Comparison of ENCODE assay signal across 9 cellular contexts in the genomic region with DNA sequence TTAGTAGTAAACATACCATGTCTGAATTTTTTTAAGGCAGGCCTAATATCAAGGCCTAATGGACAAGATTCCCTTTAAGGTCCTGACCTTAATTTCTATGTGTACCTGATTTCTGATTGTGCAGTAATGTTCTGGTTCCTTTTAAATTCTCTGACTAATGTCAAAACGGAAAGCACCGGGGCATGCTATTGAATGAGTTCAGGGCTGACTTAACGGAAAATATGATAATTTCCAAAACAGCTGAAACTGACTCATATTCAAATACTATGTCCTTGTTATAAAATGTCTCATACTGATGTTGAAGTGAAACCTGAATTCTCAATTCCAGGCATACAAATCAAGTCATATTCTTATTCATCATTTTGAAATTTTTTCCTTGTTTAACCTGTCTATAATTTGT. TPM values are rescaled to one million over a fixed set of nuclear protein-coding genes. Genes with fewer than 3 reads are reported as not detected.
DNase-seq lines count a peak whose midpoint lies in the region; ATAC-seq and TF ChIP-seq lines count a peak whose summit lies in the region.
"Had no signal": no experiment of that assay in that cellular context is flagged by ENCODE, and none has a peak within 500 bp of the region (broad histone marks: within the 10 kb centered on the region; RNA-seq: fewer than 3 reads in every experiment).

No MANE protein-coding gene starts in this region.

- peaks cover 24% of the 10 kb centered on the region for H3K36me3 Mint-ChIP-seq in natural killer cell treated with Interleukin-12 subunit alpha and Interleukin-12 subunit beta and Interleukin-15 and Interleukin-18, amount 100 ng/mL, for 72 hours
- peaks cover 8% of the 10 kb centered on the region for H3K36me3 Mint-ChIP-seq in natural killer cell
- peaks cover 28% of the 10 kb centered on the region for H3K36me3 Mint-ChIP-seq in activated CD4-positive, alpha-beta T cell treated with anti-CD3 and anti-CD28 coated beads, Interleukin-2, amount 10 ng/mL, durations not matched to agents 7 days and 5 days (ENCODE audit: low read depth)
- H3K36me3 Mint-ChIP-seq in stimulated activated memory B cell treated with anti-CD40 and anti-IgM and Interleukin-4, amounts not matched to agents 10 μg/mL and 1 μg/mL and 100 μg/mL, for 72 hours = peaks cover 19% of the 10 kb centered on the region

- no peak for TF ChIP-seq CTCF in natural killer cell (IDR thresholded peaks at IDR 0.05)

- intact Hi-C loops in natural killer cell (cut with micrococcal nuclease) = no loop called here

- DNase-seq in natural killer cell treated with Interleukin-12 subunit alpha and Interleukin-12 subunit beta and Interleukin-15 and Interleukin-18, amount 100 ng/mL, for 72 hours (ENCODE audit: low spot score) = no peak
- DNase-seq in natural killer cell = no peak
- DNase-seq in activated CD4-positive, alpha-beta T cell treated with anti-CD3 and anti-CD28 coated beads, Interleukin-2, amount 10 ng/mL, durations not matched to agents 7 days and 5 days = peak; percentile 7
- no peak for DNase-seq in T1000 (lab: John Stamatoyannopoulos, UW)
- DNase-seq in NCI-H2171 (lab: John Stamatoyannopoulos, UW) = no peak
- DNase-seq in MG63 = no peak
- DNase-seq: gastrocnemius medialis had no signal

- H3K4me1 Mint-ChIP-seq in natural killer cell treated with Interleukin-12 subunit alpha and Interleukin-12 subunit beta and Interleukin-15 and Interleukin-18, amount 100 ng/mL, for 72 hours (ENCODE audit: low read depth in 2 of 2) = peaks cover 0 to 14% of the 10 kb centered on the region in 2 donors
- H3K4me1 Mint-ChIP-seq in natural killer cell = peaks cover 0 to 18% of the 10 kb centered on the region in 2 donors
- H3K4me1 Mint-ChIP-seq in activated CD4-positive, alpha-beta T cell treated with anti-CD3 and anti-CD28 coated beads, Interleukin-2, amount 10 ng/mL, durations not matched to agents 7 days and 5 days = no peaks in the 10 kb centered on the region
- no peaks in the 10 kb centered on the region for H3K4me1 Mint-ChIP-seq in stimulated activated memory B cell treated with anti-CD40 and anti-IgM and Interleukin-4, amounts not matched to agents 10 μg/mL and 1 μg/mL and 100 μg/mL, for 72 hours

- H3K9me3 Mint-ChIP-seq in natural killer cell treated with Interleukin-12 subunit alpha and Interleukin-12 subunit beta and Interleukin-15 and Interleukin-18, amount 100 ng/mL, for 72 hours = peaks cover 4% of the 10 kb centered on the region
- peaks cover 3 to 6% of the 10 kb centered on the region in 2 donors for H3K9me3 Mint-ChIP-seq in natural killer cell
- peaks cover 20% of the 10 kb centered on the region for H3K9me3 Mint-ChIP-seq in activated CD4-positive, alpha-beta T cell treated with anti-CD3 and anti-CD28 coated beads, Interleukin-2, amount 10 ng/mL, durations not matched to agents 7 days and 5 days
- peaks cover 7% of the 10 kb centered on the region for H3K9me3 Mint-ChIP-seq in stimulated activated memory B cell treated with anti-CD40 and anti-IgM and Interleukin-4, amounts not matched to agents 10 μg/mL and 1 μg/mL and 100 μg/mL, for 72 hours

- POLR2A ChIA-PET in activated CD4-positive, alpha-beta T cell treated with anti-CD3 and anti-CD28 coated beads, Interleukin-2, amount 10 ng/mL, durations not matched to agents 7 days and 5 days (lab: Charles Lee) = no interaction called here

- CTCF ChIA-PET in activated CD4-positive, alpha-beta T cell treated with anti-CD3 and anti-CD28 coated beads, Interleukin-2, amount 10 ng/mL, durations not matched to agents 7 days and 5 days (lab: Charles Lee) = no interaction called here

- H3K27ac Mint-ChIP-seq in natural killer cell treated with Interleukin-12 subunit alpha and Interleukin-12 subunit beta and Interleukin-15 and Interleukin-18, amount 100 ng/mL, for 72 hours = peak overlapping the region in 1 of 2 donors; percentile 75
- H3K27ac Mint-ChIP-seq in natural killer cell = no peak overlapping the region
- H3K27ac Mint-ChIP-seq in activated CD4-positive, alpha-beta T cell treated with anti-CD3 and anti-CD28 coated beads, Interleukin-2, amount 10 ng/mL, durations not matched to agents 7 days and 5 days = no peak overlapping the region
- no peak overlapping the region for H3K27ac Mint-ChIP-seq in stimulated activated memory B cell treated with anti-CD40 and anti-IgM and Interleukin-4, amounts not matched to agents 10 μg/mL and 1 μg/mL and 100 μg/mL, for 72 hours

- H3K27me3 Mint-ChIP-seq in natural killer cell treated with Interleukin-12 subunit alpha and Interleukin-12 subunit beta and Interleukin-15 and Interleukin-18, amount 100 ng/mL, for 72 hours = no peaks in the 10 kb centered on the region
- no peaks in the 10 kb centered on the region for H3K27me3 Mint-ChIP-seq in natural killer cell (ENCODE audit: low read depth in 2 of 2)
- H3K27me3 Mint-ChIP-seq in activated CD4-positive, alpha-beta T cell treated with anti-CD3 and anti-CD28 coated beads, Interleukin-2, amount 10 ng/mL, durations not matched to agents 7 days and 5 days = no peaks in the 10 kb centered on the region
- no peaks in the 10 kb centered on the region for H3K27me3 Mint-ChIP-seq in stimulated activated memory B cell treated with anti-CD40 and anti-IgM and Interleukin-4, amounts not matched to agents 10 μg/mL and 1 μg/mL and 100 μg/mL, for 72 hours

- H3K4me3 Mint-ChIP-seq in natural killer cell treated with Interleukin-12 subunit alpha and Interleukin-12 subunit beta and Interleukin-15 and Interleukin-18, amount 100 ng/mL, for 72 hours = peak overlapping the region; percentile 56
- no peak overlapping the region for H3K4me3 Mint-ChIP-seq in natural killer cell
- no peak overlapping the region for H3K4me3 Mint-ChIP-seq in activated CD4-positive, alpha-beta T cell treated with anti-CD3 and anti-CD28 coated beads, Interleukin-2, amount 10 ng/mL, durations not matched to agents 7 days and 5 days
- H3K4me3 Mint-ChIP-seq in stimulated activated memory B cell treated with anti-CD40 and anti-IgM and Interleukin-4, amounts not matched to agents 10 μg/mL and 1 μg/mL and 100 μg/mL, for 72 hours = no peak overlapping the region

- ATAC-seq in natural killer cell treated with Interleukin-12 subunit alpha and Interleukin-12 subunit beta and Interleukin-15 and Interleukin-18, amount 100 ng/mL, for 72 hours = peak in 1 of 2 donors; percentile 89
- ATAC-seq in natural killer cell = no peak
- peak; percentile 69 for ATAC-seq in HG02885 (IDR thresholded peaks at IDR 0.05; ENCODE audit: poor library complexity, unreplicated experiment)
- ATAC-seq in stimulated activated memory B cell treated with anti-CD40 and anti-IgM and Interleukin-4, amounts not matched to agents 10 μg/mL and 1 μg/mL and 100 μg/mL, for 72 hours = peak; percentile 73
- ATAC-seq: gastrocnemius medialis had no signal

- H3K9me3 ChIP-seq in MG63 = no peaks in the 10 kb centered on the region

- H3K4me3 ChIP-seq in MG63 = no peak overlapping the region
- H3K4me3 ChIP-seq: gastrocnemius medialis had no signal

- no peaks in the 10 kb centered on the region for H3K36me3 ChIP-seq in MG63
- H3K36me3 ChIP-seq: gastrocnemius medialis had no signal

- H3K27me3 ChIP-seq in MG63 = no peaks in the 10 kb centered on the region
- H3K27me3 ChIP-seq: gastrocnemius medialis had no signal

RNA-seq across cellular contexts. Expression of gene TAS2R43, which starts 6.7 kb away (rescaled TPM):
- total RNA-seq in natural killer cell treated with Interleukin-12 subunit alpha and Interleukin-12 subunit beta and Interleukin-15 and Interleukin-18, amount 100 ng/mL, for 72 hours = 1 to 10 TPM; 1.0 to 6.6 TPM
- total RNA-seq in natural killer cell = 1 to 10 TPM; 2.1 to 6.7 (median 4.5) TPM
- 1 to 10 TPM; 1.7 to 1.9 TPM for total RNA-seq in activated CD4-positive, alpha-beta T cell treated with anti-CD3 and anti-CD28 coated beads, Interleukin-2, amount 10 ng/mL, durations not matched to agents 7 days and 5 days
- not detected in 2 replicates for total RNA-seq in MG63 (2014; rRNA removed; shearing (Covaris generic); ENCODE audit: low replicate concordance)

RNA-seq across cellular contexts. Expression of gene TAS2R46, which starts 23.3 kb away (rescaled TPM):
- 1 to 10 TPM; 1.5 to 5.6 TPM for total RNA-seq in natural killer cell treated with Interleukin-12 subunit alpha and Interleukin-12 subunit beta and Interleukin-15 and Interleukin-18, amount 100 ng/mL, for 72 hours
- 1 to 10 TPM; 3.3 to 4.5 (median 4.4) TPM for total RNA-seq in natural killer cell
- total RNA-seq in activated CD4-positive, alpha-beta T cell treated with anti-CD3 and anti-CD28 coated beads, Interleukin-2, amount 10 ng/mL, durations not matched to agents 7 days and 5 days = 1 to 10 TPM in 1 of 2 experiments, under 1 TPM in 1; 0.97 to 1.2 TPM
- 0.10 TPM in 1 of 2 replicates, not detected in the other for total RNA-seq in MG63 (2014; rRNA removed; shearing (Covaris generic); ENCODE audit: low replicate concordance)

RNA-seq across cellular contexts. Expression of gene TAS2R30, which starts 49.0 kb away (rescaled TPM):
- total RNA-seq in natural killer cell treated with Interleukin-12 subunit alpha and Interleukin-12 subunit beta and Interleukin-15 and Interleukin-18, amount 100 ng/mL, for 72 hours = 1 to 10 TPM; 3.6 to 8.7 TPM
- total RNA-seq in natural killer cell = 1 to 10 TPM; 6.9 to 9.7 (median 6.9) TPM
- 1 to 10 TPM; 2.0 to 2.6 TPM for total RNA-seq in activated CD4-positive, alpha-beta T cell treated with anti-CD3 and anti-CD28 coated beads, Interleukin-2, amount 10 ng/mL, durations not matched to agents 7 days and 5 days
- total RNA-seq in MG63 (2014; rRNA removed; shearing (Covaris generic); ENCODE audit: low replicate concordance) = not detected in 2 replicates

RNA-seq across cellular contexts. Expression of gene TAS2R31, which starts 54.2 kb away (rescaled TPM):
- total RNA-seq in natural killer cell treated with Interleukin-12 subunit alpha and Interleukin-12 subunit beta and Interleukin-15 and Interleukin-18, amount 100 ng/mL, for 72 hours = 10 to 100 TPM in 1 of 2 donors, 1 to 10 TPM in 1; 4.8 to 11.4 TPM
- total RNA-seq in natural killer cell = 1 to 10 TPM; 3.7 to 6.2 (median 4.0) TPM
- total RNA-seq in activated CD4-positive, alpha-beta T cell treated with anti-CD3 and anti-CD28 coated beads, Interleukin-2, amount 10 ng/mL, durations not matched to agents 7 days and 5 days = 1 to 10 TPM; 1.6 to 3.0 TPM
- total RNA-seq in MG63 (2014; rRNA removed; shearing (Covaris generic); ENCODE audit: low replicate concordance) = 1.8 TPM in 1 of 2 replicates, not detected in the other

Comparison
In these comparisons a context has a peak if more than half of its experiments do, and no peak if none do; other contexts are left out.
1. ATAC-seq: peak in HG02885 (single experiment) and stimulated activated memory B cell treated with anti-CD40 and anti-IgM and Interleukin-4, amounts not matched to agents 10 μg/mL and 1 μg/mL and 100 μg/mL, for 72 hours (single experiment); none in natural killer cell (0 of 3).